8 cellular contexts compared by ENCODE assay signal in the genomic region with DNA sequence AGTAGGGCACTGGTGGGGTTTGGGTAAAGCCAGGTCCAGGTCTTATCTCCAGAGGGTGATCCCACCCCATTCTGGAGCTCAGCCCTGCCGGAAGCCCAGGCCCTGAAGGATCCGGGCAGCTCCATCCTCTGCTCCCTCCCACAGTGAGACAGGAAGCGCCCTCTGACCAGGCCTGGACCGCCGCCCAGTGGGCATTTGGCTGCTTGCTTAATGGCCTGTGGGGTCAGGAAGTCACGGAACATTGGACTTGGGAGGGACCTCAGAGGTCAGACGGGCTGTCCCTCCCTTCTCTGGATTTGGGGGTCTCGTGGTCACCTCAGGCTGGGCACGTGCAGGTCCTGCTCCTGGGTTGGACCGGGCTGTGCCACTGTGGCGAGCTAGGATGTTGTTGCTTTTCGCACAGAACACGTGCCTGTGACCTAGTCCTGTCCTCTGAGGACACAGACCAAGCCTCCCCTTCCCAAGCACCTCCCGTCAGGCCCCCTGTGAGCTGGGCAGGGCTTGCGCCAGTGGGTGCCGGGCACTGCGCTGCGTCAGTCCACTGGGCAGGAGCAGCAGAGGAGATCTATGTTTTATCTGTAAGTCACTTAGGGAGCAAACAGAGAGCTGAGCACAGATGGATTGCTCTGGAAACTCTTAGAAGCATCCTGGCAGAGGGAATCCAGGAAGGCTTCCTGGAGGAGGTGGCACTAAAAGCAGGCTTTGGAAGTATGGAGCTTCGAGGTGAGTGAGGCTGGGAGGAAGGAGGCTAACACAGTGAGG. TPM values are rescaled to one million over a fixed set of nuclear protein-coding genes. Genes with fewer than 3 reads are reported as not detected.
DNase-seq lines count a peak whose midpoint lies in the region; ATAC-seq, FAIRE-seq and TF ChIP-seq lines count a peak whose summit lies in the region.

No MANE protein-coding gene starts in this region.

- H3K9me3 Mint-ChIP-seq in activated T-helper 17 cell treated with anti-CD3 and anti-CD28 coated beads, Interleukin-2, amount 50 U/mL, for 72 hours = no peaks in the 10 kb centered on the region

- peak overlapping the region; percentile 6 for H3K27ac Mint-ChIP-seq in activated T-helper 17 cell treated with anti-CD3 and anti-CD28 coated beads, Interleukin-2, amount 50 U/mL, for 72 hours

- H3K4me3 Mint-ChIP-seq in activated T-helper 17 cell treated with anti-CD3 and anti-CD28 coated beads, Interleukin-2, amount 50 U/mL, for 72 hours = peak overlapping the region; percentile 4

- no peaks in the 10 kb centered on the region for H3K36me3 ChIP-seq in skeletal muscle satellite cell (ENCODE audit: insufficient read depth, low read length)

- no peaks in the 10 kb centered on the region for H3K27me3 ChIP-seq in skeletal muscle satellite cell (ENCODE audit: control insufficient read depth, insufficient read depth, low read length)

- H3K27me3 Mint-ChIP-seq in activated T-helper 17 cell treated with anti-CD3 and anti-CD28 coated beads, Interleukin-2, amount 50 U/mL, for 72 hours = no peaks in the 10 kb centered on the region

- no peaks in the 10 kb centered on the region for H3K9me3 ChIP-seq in skeletal muscle satellite cell (replicated peaks; ENCODE audit: low read length)

- H3K4me2 ChIP-seq in skeletal muscle satellite cell (ENCODE audit: low read length) = peak overlapping the region; percentile 66

- H3K4me1 ChIP-seq in skeletal muscle satellite cell (ENCODE audit: control insufficient read depth, insufficient read depth, low read length) = peaks cover 20% of the 10 kb centered on the region

- no peaks in the 10 kb centered on the region for H3K36me3 Mint-ChIP-seq in activated T-helper 17 cell treated with anti-CD3 and anti-CD28 coated beads, Interleukin-2, amount 50 U/mL, for 72 hours (ENCODE audit: low read depth)

- TF ChIP-seq POLR2A in H54 (IDR thresholded peaks at IDR 0.05; ENCODE audit: low read depth, low read length) = no peak

- ATAC-seq in activated T-helper 17 cell treated with anti-CD3 and anti-CD28 coated beads, Interleukin-2, amount 50 U/mL, for 72 hours (replicated peaks) = peak; percentile 3
- ATAC-seq in HG02884 (IDR thresholded peaks at IDR 0.05; ENCODE audit: unreplicated experiment) = no peak

- H3K4me3 ChIP-seq in skeletal muscle satellite cell (ENCODE audit: low read length) = no peak overlapping the region

- peak overlapping the region; percentile 55 for H3K9ac ChIP-seq in skeletal muscle satellite cell (ENCODE audit: low read depth, low read length)

- FAIRE-seq in H54 (lab: Jason Lieb, UNC) = no peak

- DNase-seq in H54 (ENCODE audit: insufficient read length, low spot score) (peak; percentile 88), iris pigment epithelial cell (ENCODE audit: low read depth) (peak; percentile 45), hippocampal formation (lab: John Stamatoyannopoulos, UW) (no peak), Ammon's horn (ENCODE audit: low spot score) (no peak), Kasumi-1 (lab: John Stamatoyannopoulos, UW) (no peak)

- H3K4me1 Mint-ChIP-seq in activated T-helper 17 cell treated with anti-CD3 and anti-CD28 coated beads, Interleukin-2, amount 50 U/mL, for 72 hours = peaks cover 10% of the 10 kb centered on the region

RNA-seq across cellular contexts. Expression of a gene that starts 49.4 kb away (rescaled TPM):
- 10 to 100 TPM; 12.1 to 17.4 TPM for total RNA-seq in activated T-helper 17 cell treated with anti-CD3 and anti-CD28 coated beads, Interleukin-2, amount 50 U/mL, for 72 hours
- total RNA-seq in skeletal muscle satellite cell (2012; rRNA removed) = 23.6 and 27.6 TPM in 2 replicates

Comparison
In these comparisons a context has a peak if more than half of its experiments do, and no peak if none do; other contexts are left out.
1. DNase-seq: peak in H54 (single experiment) and iris pigment epithelial cell (single experiment); none in hippocampal formation (0 of 2), Ammon's horn (single experiment) and Kasumi-1 (0 of 2).